Comparison of ENCODE assay signal across 37 cellular contexts in the genomic region with DNA sequence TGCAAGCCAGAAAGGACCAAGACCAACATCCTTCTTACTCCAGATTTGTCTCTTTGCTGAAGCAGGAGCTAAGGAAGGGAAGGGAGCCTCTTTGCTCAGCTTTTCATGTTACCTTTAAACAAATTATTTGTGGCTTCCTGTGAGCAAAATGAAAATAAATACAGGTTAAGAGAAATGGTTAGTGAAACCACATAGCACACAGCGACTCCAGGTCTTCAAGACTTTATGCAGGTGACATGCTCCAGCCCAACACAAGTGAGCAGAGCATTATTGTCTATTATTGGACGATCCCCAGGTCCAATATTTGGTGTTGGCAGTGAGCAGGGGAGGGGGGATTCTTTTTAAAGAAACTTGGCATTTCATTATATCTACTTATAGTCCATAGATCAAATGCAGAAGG. TPM values are rescaled to one million over a fixed set of nuclear protein-coding genes. Genes with fewer than 3 reads are reported as not detected.
"Had no signal": no experiment of that assay in that cellular context is flagged by ENCODE, and none has a peak within 500 bp of the region (broad histone marks: within the 10 kb centered on the region; RNA-seq: fewer than 3 reads in every experiment).

No MANE protein-coding gene starts in this region.

- H3K36me3 ChIP-seq: MG63 had no signal

- H3K4me2 ChIP-seq: KMS-11 had no signal

- DNase-seq: Karpas-422, Kasumi-1, MG63, MV-4-11, NCI-H1048, NCI-H1092, NCI-H1092 treated with DMSO at 0.1 percent for 48 hours, NCI-H1105, NCI-H1105 treated with DMSO at 0.1 percent for 48 hours, NCI-H1417, NCI-H1417 treated with DMSO at 0.1 percent for 48 hours, NCI-H1436, NCI-H1436 treated with DMSO at 0.1 percent for 48 hours, NCI-H146, NCI-H1694, NCI-H1694 treated with DMSO at 0.1 percent for 48 hours, NCI-H187, NCI-H187 treated with DMSO at 0.1 percent for 48 hours, NCI-H1930, NCI-H2029, NCI-H2029 treated with DMSO at 0.1 percent for 48 hours, NCI-H2081, NCI-H2081 treated with DMSO at 0.1 percent for 48 hours, NCI-H2107, NCI-H2171, NCI-H2171 treated with DMSO at 0.1 percent for 48 hours, NCI-H2227 treated with DMSO at 0.1 percent for 48 hours, NCI-H226, NCI-H345, NCI-H446, NCI-H446 treated with DMSO at 0.1 percent for 48 hours, NCI-H510A, NCI-H510A treated with DMSO at 0.1 percent for 48 hours, NCI-H524 had no signal

- H3K9me3 ChIP-seq: MG63 had no signal

- H3K9ac ChIP-seq: KMS-11 had no signal

- H3K4me3 ChIP-seq: MG63 had no signal

- H3K27me3 ChIP-seq: MG63 had no signal

- H3K27ac ChIP-seq: KMS-11 had no signal

RNA-seq across cellular contexts. Expression of a gene that starts 53.3 kb away (rescaled TPM):
- total RNA-seq: LHCN-M2, MCF 10A had no signal
